ENCODE assay signal across 8 cellular contexts in genomic region chr10:119663866-119664698, GRCh38. TPM values are rescaled to one million over a fixed set of nuclear protein-coding genes. Genes with fewer than 3 reads are reported as not detected.
DNase-seq lines count a peak whose midpoint lies in the region; ATAC-seq lines count a peak whose summit lies in the region.

No MANE protein-coding gene starts in this region.

- DNase-seq in T-helper 1 cell = peak in 4 of 5 donors; percentile 18 to 67 (median 34)
- peak; percentile 37 for DNase-seq in dermis blood vessel endothelial cell
- no peak for DNase-seq in NCI-H510A (lab: John Stamatoyannopoulos, UW)
- no peak for DNase-seq in DMS53 treated with DMSO at 0.1 percent for 48 hours (lab: John Stamatoyannopoulos, UW; ENCODE audit: unreplicated experiment)
- DNase-seq in NCI-H1436 treated with DMSO at 0.1 percent for 48 hours (lab: John Stamatoyannopoulos, UW) = no peak
- DNase-seq in effector CD8-positive, alpha-beta T cell (lab: John Stamatoyannopoulos, UW) = no peak

- ATAC-seq in HG03280 (IDR thresholded peaks at IDR 0.05; ENCODE audit: unreplicated experiment) = peak; percentile 75

- H3K27me3 ChIP-seq in skeletal muscle satellite cell (ENCODE audit: control insufficient read depth, insufficient read depth, low read length) = no peaks in the 10 kb centered on the region

- H3K9ac ChIP-seq in skeletal muscle satellite cell (ENCODE audit: low read depth, low read length) = peak overlapping the region; percentile 65

- no peaks in the 10 kb centered on the region for H3K9me3 ChIP-seq in skeletal muscle satellite cell (replicated peaks; ENCODE audit: low read length)

- H3K36me3 ChIP-seq in skeletal muscle satellite cell (ENCODE audit: insufficient read depth, low read length) = peaks cover 11% of the 10 kb centered on the region

- peaks cover 75% of the 10 kb centered on the region for H3K4me1 ChIP-seq in skeletal muscle satellite cell (ENCODE audit: control insufficient read depth, insufficient read depth, low read length)

- H3K4me2 ChIP-seq in skeletal muscle satellite cell (ENCODE audit: low read length) = peak overlapping the region; percentile 87

- peak overlapping the region; percentile 60 for H3K4me3 ChIP-seq in skeletal muscle satellite cell (ENCODE audit: low read length)

RNA-seq across cellular contexts. Expression of gene BAG3, which starts 12.9 kb away (rescaled TPM):
- 7.5 and 15.5 TPM in 2 replicates for total RNA-seq in dermis blood vessel endothelial cell
- total RNA-seq in skeletal muscle satellite cell (2012; rRNA removed) = 19.5 and 23.6 TPM in 2 replicates

Comparison
In these comparisons a context has a peak if more than half of its experiments do, and no peak if none do; other contexts are left out.
1. DNase-seq: peak in T-helper 1 cell (4 of 5) and dermis blood vessel endothelial cell (single experiment); none in NCI-H510A (single experiment), DMS53 treated with DMSO at 0.1 percent for 48 hours (single experiment), NCI-H1436 treated with DMSO at 0.1 percent for 48 hours (single experiment) and effector CD8-positive, alpha-beta T cell (single experiment).